In the genomic region with DNA sequence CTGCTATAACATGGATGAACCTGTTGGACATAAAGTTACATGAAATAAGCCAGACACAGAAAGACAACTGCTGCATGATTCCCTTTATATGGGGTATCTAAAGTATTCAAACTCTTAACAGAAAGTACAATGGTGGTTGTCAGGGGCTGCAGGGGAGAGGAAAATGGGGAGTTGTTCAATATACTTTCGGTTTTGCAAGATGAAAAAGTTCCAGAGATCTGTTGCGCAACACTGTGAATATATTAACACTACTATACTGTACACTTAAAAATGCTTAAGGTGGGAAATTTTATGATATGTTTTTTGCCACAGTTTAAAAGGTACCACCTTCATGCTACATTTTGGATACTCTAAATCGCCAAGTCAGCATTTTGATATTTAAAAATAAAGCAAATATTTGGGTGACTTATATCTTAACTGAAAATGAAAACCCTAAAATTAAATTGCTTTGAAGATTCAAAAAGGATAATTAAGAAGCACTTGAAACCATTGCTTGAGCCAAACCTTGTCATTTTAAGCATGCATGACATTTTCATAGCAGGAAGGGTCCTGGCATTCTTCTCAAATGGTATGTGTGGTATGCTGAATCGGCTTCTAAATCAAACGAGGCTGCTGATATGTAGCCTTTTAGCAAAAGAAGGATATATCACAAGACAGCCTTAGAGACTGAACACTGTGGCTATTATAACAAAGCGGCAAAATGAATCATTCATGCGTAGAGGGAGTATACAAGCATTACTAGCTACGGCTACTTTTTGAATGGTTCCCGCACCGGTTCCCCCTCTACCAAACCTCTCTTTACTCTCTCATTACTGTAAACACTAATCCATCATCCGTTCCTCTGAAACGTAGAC, we compare ENCODE assay signal across 8 cellular contexts.
DNase-seq lines count a peak whose midpoint lies in the region; ATAC-seq and TF ChIP-seq lines count a peak whose summit lies in the region.

No MANE protein-coding gene starts in this region.

- no peaks in the 10 kb centered on the region for H3K27me3 Mint-ChIP-seq in activated T-cell treated with anti-CD3 and anti-CD28 coated beads, Interleukin-2, amount 50 U/mL, for 4 hours (ENCODE audit: low read depth)
- H3K27me3 Mint-ChIP-seq in activated CD4-positive, alpha-beta memory T cell treated with anti-CD3 and anti-CD28 coated beads, Interleukin-2, amount 10 ng/mL, durations not matched to agents 7 days and 5 days = no peaks in the 10 kb centered on the region

- H3K36me3 ChIP-seq in gastroesophageal sphincter (no peaks in the 10 kb centered on the region), tibial artery (no peaks in the 10 kb centered on the region)

- H3K27me3 ChIP-seq in gastroesophageal sphincter = no peaks in the 10 kb centered on the region
- no peaks in the 10 kb centered on the region for H3K27me3 ChIP-seq in tibial artery

- H3K9me3 ChIP-seq in gastroesophageal sphincter (no peaks in the 10 kb centered on the region), tibial artery (no peaks in the 10 kb centered on the region)

- H3K4me1 ChIP-seq in gastroesophageal sphincter = no peaks in the 10 kb centered on the region
- peaks cover 0 to 3% (median 0%) of the 10 kb centered on the region in 4 donors for H3K4me1 ChIP-seq in tibial artery

- H3K27ac Mint-ChIP-seq in activated CD4-positive, alpha-beta memory T cell treated with anti-CD3 and anti-CD28 coated beads, Interleukin-2, amount 10 ng/mL, durations not matched to agents 7 days and 5 days = peak overlapping the region; percentile 93

- intact Hi-C loops in tibial artery (cut with DNase I; ENCODE audit: low total_unique reads) = no loop called here

- H3K36me3 Mint-ChIP-seq in activated T-cell treated with anti-CD3 and anti-CD28 coated beads, Interleukin-2, amount 50 U/mL, for 4 hours (ENCODE audit: insufficient read depth) = peaks cover 39% of the 10 kb centered on the region
- peaks cover 51% of the 10 kb centered on the region for H3K36me3 Mint-ChIP-seq in activated CD4-positive, alpha-beta memory T cell treated with anti-CD3 and anti-CD28 coated beads, Interleukin-2, amount 10 ng/mL, durations not matched to agents 7 days and 5 days (ENCODE audit: low read depth)

- peaks cover 81% of the 10 kb centered on the region for H3K4me1 Mint-ChIP-seq in activated T-cell treated with anti-CD3 and anti-CD28 coated beads, Interleukin-2, amount 50 U/mL, for 4 hours (ENCODE audit: low read depth)
- H3K4me1 Mint-ChIP-seq in activated CD4-positive, alpha-beta memory T cell treated with anti-CD3 and anti-CD28 coated beads, Interleukin-2, amount 10 ng/mL, durations not matched to agents 7 days and 5 days = peaks cover 88% of the 10 kb centered on the region

- TF ChIP-seq CTCF in gastroesophageal sphincter (IDR thresholded peaks at IDR 0.05) (no peak), tibial artery (IDR thresholded peaks at IDR 0.05) (no peak)

- DNase-seq in activated T-cell treated with anti-CD3 and anti-CD28 coated beads, Interleukin-2, amount 50 U/mL, for 4 hours = no peak
- no peak for DNase-seq in activated T-cell treated with anti-CD3 and anti-CD28 coated beads, Interleukin-2, amount 50 U/mL, for 48 hours
- no peak for DNase-seq in activated CD4-positive, alpha-beta memory T cell treated with anti-CD3 and anti-CD28 coated beads, Interleukin-2, amount 10 ng/mL, durations not matched to agents 7 days and 5 days
- no peak for DNase-seq in tibial artery
- DNase-seq in NCI-H1417 (lab: John Stamatoyannopoulos, UW) = no peak

- peak; percentile 39 to 41 for ATAC-seq in activated T-cell treated with anti-CD3 and anti-CD28 coated beads, Interleukin-2, amount 50 U/mL, for 4 hours
- ATAC-seq in gastroesophageal sphincter = peak; percentile 47
- ATAC-seq in HG03159 (IDR thresholded peaks at IDR 0.05; ENCODE audit: unreplicated experiment) = no peak
- ATAC-seq in HG03175 (IDR thresholded peaks at IDR 0.05; ENCODE audit: unreplicated experiment) = no peak

- no peak for TF ChIP-seq EP300 in gastroesophageal sphincter (IDR thresholded peaks at IDR 0.05)

- no peaks in the 10 kb centered on the region for H3K9me3 Mint-ChIP-seq in activated T-cell treated with anti-CD3 and anti-CD28 coated beads, Interleukin-2, amount 50 U/mL, for 4 hours
- H3K9me3 Mint-ChIP-seq in activated CD4-positive, alpha-beta memory T cell treated with anti-CD3 and anti-CD28 coated beads, Interleukin-2, amount 10 ng/mL, durations not matched to agents 7 days and 5 days = no peaks in the 10 kb centered on the region

- H3K4me3 ChIP-seq in gastroesophageal sphincter (peak overlapping the region in 1 of 2 donors; percentile 6), tibial artery (peak overlapping the region; percentile 10 to 18)

- TF ChIP-seq POLR2A in gastroesophageal sphincter (IDR thresholded peaks at IDR 0.05) = no peak

- POLR2A ChIA-PET in activated CD4-positive, alpha-beta memory T cell treated with anti-CD3 and anti-CD28 coated beads, Interleukin-2, amount 10 ng/mL, durations not matched to agents 7 days and 5 days (lab: Charles Lee) = interaction anchor here (0.8 to 3.0 kb wide), 13 partner anchors 9 to 50 kb away, joined by 3 to 17 read pairs (median 5); no protein-coding TSS in a partner anchor

- H3K4me3 Mint-ChIP-seq in activated T-cell treated with anti-CD3 and anti-CD28 coated beads, Interleukin-2, amount 50 U/mL, for 4 hours = peak overlapping the region; percentile 66
- peak overlapping the region; percentile 76 for H3K4me3 Mint-ChIP-seq in activated CD4-positive, alpha-beta memory T cell treated with anti-CD3 and anti-CD28 coated beads, Interleukin-2, amount 10 ng/mL, durations not matched to agents 7 days and 5 days

- CTCF ChIA-PET in activated CD4-positive, alpha-beta memory T cell treated with anti-CD3 and anti-CD28 coated beads, Interleukin-2, amount 10 ng/mL, durations not matched to agents 7 days and 5 days (lab: Charles Lee) = interaction anchor here (0.8 to 1.2 kb wide), 3 partner anchors 32 to 43 kb away, joined by 3 to 4 read pairs (median 4); no protein-coding TSS in a partner anchor

- WGBS in gastroesophageal sphincter (ENCODE audit: low coverage in 1 of 2), 2 donors = 14 to 38% methylated on average over 10 to 12 of the region's 12 CpGs

- H3K27ac ChIP-seq in gastroesophageal sphincter = peak overlapping the region in 2 of 4 donors; percentile 5 to 32
- H3K27ac ChIP-seq in tibial artery = peak overlapping the region; percentile 59 to 79

Comparison
In these comparisons a context has a peak if more than half of its experiments do, and no peak if none do; other contexts are left out.
1. ATAC-seq: peak in activated T-cell treated with anti-CD3 and anti-CD28 coated beads, Interleukin-2, amount 50 U/mL, for 4 hours (2 of 2) and gastroesophageal sphincter (single experiment); none in HG03159 (single experiment) and HG03175 (single experiment).